Comparison of ENCODE assay signal across 25 cellular contexts in genomic region chr2:78757191-78757590, GRCh38.
"Had no signal": no experiment of that assay in that cellular context is flagged by ENCODE, and none has a peak within 500 bp of the region (broad histone marks: within the 10 kb centered on the region; RNA-seq: fewer than 3 reads in every experiment).

No MANE protein-coding gene starts in this region.

- H3K27ac Mint-ChIP-seq: activated B cell treated with CpG ODN at 0.5 μM for 24 hours; activated CD4-positive, alpha-beta T cell treated with anti-CD3 and anti-CD28 coated beads, Interleukin-2, amount 10 ng/mL, durations not matched to agents 24 days and 14 days; activated CD8-positive, alpha-beta memory T cell treated with anti-CD3 and anti-CD28 coated beads, Interleukin-2, amount 10 ng/mL, durations not matched to agents 7 days and 5 days; activated naive CD4-positive, alpha-beta T cell treated with anti-CD3 and anti-CD28 coated beads, Interleukin-2, amount 50 U/mL, for 24 hours; activated T-cell treated with anti-CD3 and anti-CD28 coated beads, Interleukin-2, amount 50 U/mL, for 24 hours; activated T-helper 1 cell treated with anti-CD3 and anti-CD28 coated beads, Interleukin-12 subunit alpha, Interleukin-12 subunit beta, Interleukin-2, Interleukin-4 antibody, amounts not matched to agents 30 ng/mL and 10 ng/mL and 1 ng/mL, durations not matched to agents 14 hours and 24 hours and 36 hours; T-helper 17 cell had no signal

- H3K4me1 ChIP-seq: ascending aorta, body of pancreas, SJSA1 had no signal

- DNase-seq: activated B cell treated with CpG ODN at 0.5 μM for 24 hours; activated CD4-positive, alpha-beta T cell treated with anti-CD3 and anti-CD28 coated beads for 1 hour; activated CD4-positive, alpha-beta T cell treated with anti-CD3 and anti-CD28 coated beads, Interleukin-2, amount 10 ng/mL, durations not matched to agents 24 days and 14 days; activated CD4-positive, alpha-beta T cell treated with anti-CD3 and anti-CD28 coated beads, Interleukin-2, amount 50 U/mL, for 48 hours; activated CD8-positive, alpha-beta memory T cell treated with anti-CD3 and anti-CD28 coated beads, Interleukin-2, amount 10 ng/mL, durations not matched to agents 7 days and 5 days; activated effector memory CD4-positive, alpha-beta T cell treated with Interleukin-2 at 50 U/mL for 16 hours; activated naive CD4-positive, alpha-beta T cell; activated T-cell treated with anti-CD3 and anti-CD28 coated beads, Interleukin-2, amount 50 U/mL, for 24 hours; body of pancreas; KG1; NCI-H1092; NCI-H1436; NCI-H1694 treated with DMSO at 0.1 percent for 48 hours; NCI-H2081; NCI-H510A treated with DMSO at 0.1 percent for 48 hours; NCI-H69; PC-3; SHP77; T-helper 17 cell; T-helper 9 cell had no signal

- H3K4me3 Mint-ChIP-seq: activated B cell treated with CpG ODN at 0.5 μM for 24 hours; activated CD4-positive, alpha-beta T cell treated with anti-CD3 and anti-CD28 coated beads, Interleukin-2, amount 10 ng/mL, durations not matched to agents 24 days and 14 days; activated CD8-positive, alpha-beta memory T cell treated with anti-CD3 and anti-CD28 coated beads, Interleukin-2, amount 10 ng/mL, durations not matched to agents 7 days and 5 days; activated naive CD4-positive, alpha-beta T cell treated with anti-CD3 and anti-CD28 coated beads, Interleukin-2, amount 50 U/mL, for 24 hours; activated T-cell treated with anti-CD3 and anti-CD28 coated beads, Interleukin-2, amount 50 U/mL, for 24 hours; activated T-helper 1 cell treated with anti-CD3 and anti-CD28 coated beads, Interleukin-12 subunit alpha, Interleukin-12 subunit beta, Interleukin-2, Interleukin-4 antibody, amounts not matched to agents 30 ng/mL and 10 ng/mL and 1 ng/mL, durations not matched to agents 14 hours and 24 hours and 36 hours; central memory CD8-positive, alpha-beta T cell; T-helper 17 cell had no signal

- ATAC-seq: activated CD8-positive, alpha-beta memory T cell treated with anti-CD3 and anti-CD28 coated beads, Interleukin-2, amount 10 ng/mL, durations not matched to agents 7 days and 5 days; body of pancreas; PC-3; T-helper 17 cell had no signal

- H3K36me3 Mint-ChIP-seq: activated CD8-positive, alpha-beta memory T cell treated with anti-CD3 and anti-CD28 coated beads, Interleukin-2, amount 10 ng/mL, durations not matched to agents 7 days and 5 days had no signal

- H3K4me3 ChIP-seq: ascending aorta, body of pancreas, SJSA1 had no signal

- H3K36me3 ChIP-seq: ascending aorta, SJSA1 had no signal

- H3K27me3 Mint-ChIP-seq: activated B cell treated with CpG ODN at 0.5 μM for 24 hours; activated CD4-positive, alpha-beta T cell treated with anti-CD3 and anti-CD28 coated beads, Interleukin-2, amount 10 ng/mL, durations not matched to agents 24 days and 14 days; activated CD8-positive, alpha-beta memory T cell treated with anti-CD3 and anti-CD28 coated beads, Interleukin-2, amount 10 ng/mL, durations not matched to agents 7 days and 5 days; activated naive CD4-positive, alpha-beta T cell treated with anti-CD3 and anti-CD28 coated beads, Interleukin-2, amount 50 U/mL, for 24 hours; activated T-cell treated with anti-CD3 and anti-CD28 coated beads, Interleukin-2, amount 50 U/mL, for 24 hours; central memory CD8-positive, alpha-beta T cell; T-helper 17 cell had no signal

- H3K4me1 Mint-ChIP-seq: activated B cell treated with CpG ODN at 0.5 μM for 24 hours; activated CD4-positive, alpha-beta T cell treated with anti-CD3 and anti-CD28 coated beads, Interleukin-2, amount 10 ng/mL, durations not matched to agents 24 days and 14 days; activated CD8-positive, alpha-beta memory T cell treated with anti-CD3 and anti-CD28 coated beads, Interleukin-2, amount 10 ng/mL, durations not matched to agents 7 days and 5 days; activated naive CD4-positive, alpha-beta T cell treated with anti-CD3 and anti-CD28 coated beads, Interleukin-2, amount 50 U/mL, for 24 hours; central memory CD8-positive, alpha-beta T cell; T-helper 17 cell had no signal

- H3K9me3 ChIP-seq: SJSA1 had no signal

- H3K27me3 ChIP-seq: ascending aorta, body of pancreas, SJSA1 had no signal
